30 cellular contexts compared by ENCODE assay signal in genomic region chr1:14301704-14302024, GRCh38.
"Had no signal": no experiment of that assay in that cellular context is flagged by ENCODE, and none has a peak within 500 bp of the region (broad histone marks: within the 10 kb centered on the region; RNA-seq: fewer than 3 reads in every experiment).

No MANE protein-coding gene starts in this region.

- H3K4me3 ChIP-seq: adrenal gland, ascending aorta had no signal

- H3K27ac ChIP-seq: adrenal gland, ascending aorta, VCaP had no signal

- ATAC-seq: activated CD8-positive, alpha-beta T cell treated with anti-CD3 and anti-CD28 coated beads for 36 hours; activated naive CD4-positive, alpha-beta T cell treated with anti-CD3 and anti-CD28 coated beads, Interleukin-2, amount 50 U/mL, for 72 hours; activated T-cell treated with anti-CD3 and anti-CD28 coated beads, Interleukin-2, amount 50 U/mL, for 4 hours; activated T-cell treated with anti-CD3 and anti-CD28 coated beads, Interleukin-2, amount 50 U/mL, for 72 hours; activated T-helper 17 cell treated with anti-CD3 and anti-CD28 coated beads, Interleukin-2, amount 50 U/mL, for 72 hours had no signal

- FAIRE-seq: TTC549 had no signal

- H3K36me3 ChIP-seq: adrenal gland, ascending aorta had no signal

- H3K9me3 ChIP-seq: adrenal gland, ascending aorta had no signal

- H3K27me3 ChIP-seq: adrenal gland, ascending aorta had no signal

- H3K4me1 ChIP-seq: ascending aorta had no signal

- DNase-seq: activated B cell treated with CpG ODN at 0.5 μM for 24 hours; activated CD4-positive, alpha-beta memory T cell treated with anti-CD3 and anti-CD28 coated beads for 36 hours; activated CD4-positive, alpha-beta T cell treated with anti-CD3 and anti-CD28 coated beads for 4 hours; activated CD4-positive, alpha-beta T cell treated with anti-CD3 and anti-CD28 coated beads, Interleukin-2, amount 10 ng/mL, durations not matched to agents 24 days and 14 days; activated CD4-positive, alpha-beta T cell treated with anti-CD3 and anti-CD28 coated beads, Interleukin-2, amount 50 U/mL, for 1 hour; activated CD4-positive, alpha-beta T cell treated with anti-CD3 and anti-CD28 coated beads, Interleukin-2, amount 50 U/mL, for 4 hours; activated CD4-positive, CD25-positive, alpha-beta regulatory T cell treated with anti-CD3 and anti-CD28 coated beads, Interleukin-2, amount 50 U/mL, for 72 hours; activated CD8-positive, alpha-beta memory T cell treated with anti-CD3 and anti-CD28 coated beads, Interleukin-2, amount 50 U/mL, for 4 hours; activated CD8-positive, alpha-beta T cell treated with anti-CD3 and anti-CD28 coated beads for 36 hours; activated effector memory CD4-positive, alpha-beta T cell treated with anti-CD3 and anti-CD28 coated beads, Interleukin-2, amount 50 U/mL, for 16 hours; activated gamma-delta T cell treated with Interleukin-2 at 50 U/mL for 16 hours; activated naive CD4-positive, alpha-beta T cell; activated naive CD4-positive, alpha-beta T cell treated with anti-CD3 and anti-CD28 coated beads for 36 hours; activated naive CD4-positive, alpha-beta T cell treated with anti-CD3 and anti-CD28 coated beads, Interleukin-2, amount 50 U/mL, for 16 hours; activated naive CD8-positive, alpha-beta T cell treated with anti-CD3 and anti-CD28 coated beads for 36 hours; activated T-cell treated with anti-CD3 and anti-CD28 coated beads for 4 hours; activated T-cell treated with anti-CD3 and anti-CD28 coated beads, Interleukin-2, amount 50 U/mL, for 1 hour; activated T-cell treated with anti-CD3 and anti-CD28 coated beads, Interleukin-2, amount 50 U/mL, for 4 hours; activated T-cell treated with anti-CD3 and anti-CD28 coated beads, Interleukin-2, amount 50 U/mL, for 72 hours; adrenal gland; amniotic stem cell; central memory CD4-positive, alpha-beta T cell; T-helper 1 cell; T-helper 2 cell; T-helper 9 cell had no signal
